In the genomic region with DNA sequence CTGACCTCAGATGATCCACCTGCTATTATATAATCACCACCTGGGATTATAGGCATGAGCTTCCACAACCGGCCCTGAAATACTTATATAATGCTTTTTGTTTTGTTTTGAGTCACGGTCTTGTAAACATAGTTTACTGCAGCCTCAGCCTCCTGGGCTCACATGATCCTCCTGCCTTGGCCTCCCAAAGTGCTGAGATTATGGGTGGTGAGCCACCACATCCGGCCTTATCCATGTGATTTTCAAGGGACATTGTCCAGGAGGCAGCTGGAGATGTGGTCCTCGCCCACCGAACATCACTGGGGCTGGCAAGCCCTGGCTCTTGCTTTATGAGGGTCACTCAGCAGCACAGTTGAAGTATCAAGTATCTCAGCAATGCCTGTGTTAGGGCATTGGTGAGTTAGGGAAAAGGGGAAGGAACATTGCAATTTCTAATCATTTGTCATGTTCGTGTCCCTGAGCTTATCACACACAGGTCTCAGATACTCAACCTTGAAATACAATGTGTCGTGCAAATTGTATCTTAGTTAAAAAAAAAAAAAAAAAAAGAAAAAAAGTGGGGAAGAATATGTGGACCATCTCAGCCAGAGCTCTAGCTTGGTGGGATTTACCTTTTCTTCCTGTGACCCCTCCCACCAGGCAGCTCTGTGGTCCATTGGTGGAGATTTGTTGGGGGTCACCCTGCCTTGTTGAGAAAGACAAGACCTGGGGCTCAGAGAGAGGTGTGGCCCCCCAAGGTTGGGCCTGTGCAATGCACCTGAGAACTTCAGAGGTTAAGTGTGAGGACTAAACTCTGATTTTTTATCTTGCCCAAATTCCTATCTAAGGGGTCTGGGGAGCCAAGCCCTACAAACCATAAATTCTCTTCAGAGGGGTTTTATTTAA, we compare ENCODE assay signal across 1 cellular context.
A peak's percentile ranks its signal among the peaks of the same experiment; 100 is the strongest.
TF ChIP-seq lines count a peak whose summit lies in the region.

No MANE protein-coding gene starts in this region.

TF ChIP-seq in K562, 482 proteins besides CTCF, POLR2A, EP300 and RAD21 (continued from another document and continues in another):
- TF ChIP-seq RERE (CRISPR knock-in tag; IDR thresholded peaks at IDR 0.05; ENCODE audit: borderline replicate concordance), result 0 out of 2 replicates have a peak, but pooled peaks have one; percentile 27
- no peak for TF ChIP-seq RB1 (IDR thresholded peaks at IDR 0.05; ENCODE audit: low read depth)
- peak; percentile 13 for TF ChIP-seq RBM25 (IDR thresholded peaks at IDR 0.05; ENCODE audit: low read depth, low read length, severe bottlenecking)
- no peak for TF ChIP-seq HNRNPL (IDR thresholded peaks at IDR 0.05; ENCODE audit: low read depth, low read length)
- TF ChIP-seq MIER1 (IDR thresholded peaks at IDR 0.05; ENCODE audit: low read depth), result no peak
- TF ChIP-seq MECOM (CRISPR knock-in tag; IDR thresholded peaks at IDR 0.05), result no peak
- TF ChIP-seq CREB3L1 (IDR thresholded peaks at IDR 0.05; ENCODE audit: borderline replicate concordance, low read depth), result no peak
- TF ChIP-seq CBFA2T3 (IDR thresholded peaks at IDR 0.05), result no peak
- TF ChIP-seq, protein P1, sequence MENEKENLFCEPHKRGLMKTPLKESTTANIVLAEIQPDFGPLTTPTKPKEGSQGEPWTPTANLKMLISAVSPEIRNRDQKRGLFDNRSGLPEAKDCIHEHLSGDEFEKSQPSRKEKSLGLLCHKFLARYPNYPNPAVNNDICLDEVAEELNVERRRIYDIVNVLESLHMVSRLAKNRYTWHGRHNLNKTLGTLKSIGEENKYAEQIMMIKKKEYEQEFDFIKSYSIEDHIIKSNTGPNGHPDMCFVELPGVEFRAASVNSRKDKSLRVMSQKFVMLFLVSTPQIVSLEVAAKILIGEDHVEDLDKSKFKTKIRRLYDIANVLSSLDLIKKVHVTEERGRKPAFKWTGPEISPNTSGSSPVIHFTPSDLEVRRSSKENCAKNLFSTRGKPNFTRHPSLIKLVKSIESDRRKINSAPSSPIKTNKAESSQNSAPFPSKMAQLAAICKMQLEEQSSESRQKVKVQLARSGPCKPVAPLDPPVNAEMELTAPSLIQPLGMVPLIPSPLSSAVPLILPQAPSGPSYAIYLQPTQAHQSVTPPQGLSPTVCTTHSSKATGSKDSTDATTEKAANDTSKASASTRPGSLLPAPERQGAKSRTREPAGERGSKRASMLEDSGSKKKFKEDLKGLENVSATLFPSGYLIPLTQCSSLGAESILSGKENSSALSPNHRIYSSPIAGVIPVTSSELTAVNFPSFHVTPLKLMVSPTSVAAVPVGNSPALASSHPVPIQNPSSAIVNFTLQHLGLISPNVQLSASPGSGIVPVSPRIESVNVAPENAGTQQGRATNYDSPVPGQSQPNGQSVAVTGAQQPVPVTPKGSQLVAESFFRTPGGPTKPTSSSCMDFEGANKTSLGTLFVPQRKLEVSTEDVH (IDR thresholded peaks at IDR 0.05; ENCODE audit: low read depth, partially characterized antibody), result no peak
- 0 out of 2 replicates have a peak, but pooled peaks have one; percentile 30 for TF ChIP-seq ZNF668 (CRISPR knock-in tag; IDR thresholded peaks at IDR 0.05)
- no peak for TF ChIP-seq ARID2 (IDR thresholded peaks at IDR 0.05)
- no peak for TF ChIP-seq ERF (CRISPR knock-in tag; IDR thresholded peaks at IDR 0.05)
- peak; percentile 48; the same call in 1 of the 2 replicates for TF ChIP-seq RFX5 (IDR thresholded peaks at IDR 0.05; ENCODE audit: low read depth, low read length)
- TF ChIP-seq, protein P2, sequence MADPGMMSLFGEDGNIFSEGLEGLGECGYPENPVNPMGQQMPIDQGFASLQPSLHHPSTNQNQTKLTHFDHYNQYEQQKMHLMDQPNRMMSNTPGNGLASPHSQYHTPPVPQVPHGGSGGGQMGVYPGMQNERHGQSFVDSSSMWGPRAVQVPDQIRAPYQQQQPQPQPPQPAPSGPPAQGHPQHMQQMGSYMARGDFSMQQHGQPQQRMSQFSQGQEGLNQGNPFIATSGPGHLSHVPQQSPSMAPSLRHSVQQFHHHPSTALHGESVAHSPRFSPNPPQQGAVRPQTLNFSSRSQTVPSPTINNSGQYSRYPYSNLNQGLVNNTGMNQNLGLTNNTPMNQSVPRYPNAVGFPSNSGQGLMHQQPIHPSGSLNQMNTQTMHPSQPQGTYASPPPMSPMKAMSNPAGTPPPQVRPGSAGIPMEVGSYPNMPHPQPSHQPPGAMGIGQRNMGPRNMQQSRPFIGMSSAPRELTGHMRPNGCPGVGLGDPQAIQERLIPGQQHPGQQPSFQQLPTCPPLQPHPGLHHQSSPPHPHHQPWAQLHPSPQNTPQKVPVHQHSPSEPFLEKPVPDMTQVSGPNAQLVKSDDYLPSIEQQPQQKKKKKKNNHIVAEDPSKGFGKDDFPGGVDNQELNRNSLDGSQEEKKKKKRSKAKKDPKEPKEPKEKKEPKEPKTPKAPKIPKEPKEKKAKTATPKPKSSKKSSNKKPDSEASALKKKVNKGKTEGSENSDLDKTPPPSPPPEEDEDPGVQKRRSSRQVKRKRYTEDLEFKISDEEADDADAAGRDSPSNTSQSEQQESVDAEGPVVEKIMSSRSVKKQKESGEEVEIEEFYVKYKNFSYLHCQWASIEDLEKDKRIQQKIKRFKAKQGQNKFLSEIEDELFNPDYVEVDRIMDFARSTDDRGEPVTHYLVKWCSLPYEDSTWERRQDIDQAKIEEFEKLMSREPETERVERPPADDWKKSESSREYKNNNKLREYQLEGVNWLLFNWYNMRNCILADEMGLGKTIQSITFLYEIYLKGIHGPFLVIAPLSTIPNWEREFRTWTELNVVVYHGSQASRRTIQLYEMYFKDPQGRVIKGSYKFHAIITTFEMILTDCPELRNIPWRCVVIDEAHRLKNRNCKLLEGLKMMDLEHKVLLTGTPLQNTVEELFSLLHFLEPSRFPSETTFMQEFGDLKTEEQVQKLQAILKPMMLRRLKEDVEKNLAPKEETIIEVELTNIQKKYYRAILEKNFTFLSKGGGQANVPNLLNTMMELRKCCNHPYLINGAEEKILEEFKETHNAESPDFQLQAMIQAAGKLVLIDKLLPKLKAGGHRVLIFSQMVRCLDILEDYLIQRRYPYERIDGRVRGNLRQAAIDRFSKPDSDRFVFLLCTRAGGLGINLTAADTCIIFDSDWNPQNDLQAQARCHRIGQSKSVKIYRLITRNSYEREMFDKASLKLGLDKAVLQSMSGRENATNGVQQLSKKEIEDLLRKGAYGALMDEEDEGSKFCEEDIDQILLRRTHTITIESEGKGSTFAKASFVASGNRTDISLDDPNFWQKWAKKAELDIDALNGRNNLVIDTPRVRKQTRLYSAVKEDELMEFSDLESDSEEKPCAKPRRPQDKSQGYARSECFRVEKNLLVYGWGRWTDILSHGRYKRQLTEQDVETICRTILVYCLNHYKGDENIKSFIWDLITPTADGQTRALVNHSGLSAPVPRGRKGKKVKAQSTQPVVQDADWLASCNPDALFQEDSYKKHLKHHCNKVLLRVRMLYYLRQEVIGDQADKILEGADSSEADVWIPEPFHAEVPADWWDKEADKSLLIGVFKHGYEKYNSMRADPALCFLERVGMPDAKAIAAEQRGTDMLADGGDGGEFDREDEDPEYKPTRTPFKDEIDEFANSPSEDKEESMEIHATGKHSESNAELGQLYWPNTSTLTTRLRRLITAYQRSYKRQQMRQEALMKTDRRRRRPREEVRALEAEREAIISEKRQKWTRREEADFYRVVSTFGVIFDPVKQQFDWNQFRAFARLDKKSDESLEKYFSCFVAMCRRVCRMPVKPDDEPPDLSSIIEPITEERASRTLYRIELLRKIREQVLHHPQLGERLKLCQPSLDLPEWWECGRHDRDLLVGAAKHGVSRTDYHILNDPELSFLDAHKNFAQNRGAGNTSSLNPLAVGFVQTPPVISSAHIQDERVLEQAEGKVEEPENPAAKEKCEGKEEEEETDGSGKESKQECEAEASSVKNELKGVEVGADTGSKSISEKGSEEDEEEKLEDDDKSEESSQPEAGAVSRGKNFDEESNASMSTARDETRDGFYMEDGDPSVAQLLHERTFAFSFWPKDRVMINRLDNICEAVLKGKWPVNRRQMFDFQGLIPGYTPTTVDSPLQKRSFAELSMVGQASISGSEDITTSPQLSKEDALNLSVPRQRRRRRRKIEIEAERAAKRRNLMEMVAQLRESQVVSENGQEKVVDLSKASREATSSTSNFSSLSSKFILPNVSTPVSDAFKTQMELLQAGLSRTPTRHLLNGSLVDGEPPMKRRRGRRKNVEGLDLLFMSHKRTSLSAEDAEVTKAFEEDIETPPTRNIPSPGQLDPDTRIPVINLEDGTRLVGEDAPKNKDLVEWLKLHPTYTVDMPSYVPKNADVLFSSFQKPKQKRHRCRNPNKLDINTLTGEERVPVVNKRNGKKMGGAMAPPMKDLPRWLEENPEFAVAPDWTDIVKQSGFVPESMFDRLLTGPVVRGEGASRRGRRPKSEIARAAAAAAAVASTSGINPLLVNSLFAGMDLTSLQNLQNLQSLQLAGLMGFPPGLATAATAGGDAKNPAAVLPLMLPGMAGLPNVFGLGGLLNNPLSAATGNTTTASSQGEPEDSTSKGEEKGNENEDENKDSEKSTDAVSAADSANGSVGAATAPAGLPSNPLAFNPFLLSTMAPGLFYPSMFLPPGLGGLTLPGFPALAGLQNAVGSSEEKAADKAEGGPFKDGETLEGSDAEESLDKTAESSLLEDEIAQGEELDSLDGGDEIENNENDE (IDR thresholded peaks at IDR 0.05; ENCODE audit: low read depth, low read length), result no peak
- TF ChIP-seq, protein P3, sequence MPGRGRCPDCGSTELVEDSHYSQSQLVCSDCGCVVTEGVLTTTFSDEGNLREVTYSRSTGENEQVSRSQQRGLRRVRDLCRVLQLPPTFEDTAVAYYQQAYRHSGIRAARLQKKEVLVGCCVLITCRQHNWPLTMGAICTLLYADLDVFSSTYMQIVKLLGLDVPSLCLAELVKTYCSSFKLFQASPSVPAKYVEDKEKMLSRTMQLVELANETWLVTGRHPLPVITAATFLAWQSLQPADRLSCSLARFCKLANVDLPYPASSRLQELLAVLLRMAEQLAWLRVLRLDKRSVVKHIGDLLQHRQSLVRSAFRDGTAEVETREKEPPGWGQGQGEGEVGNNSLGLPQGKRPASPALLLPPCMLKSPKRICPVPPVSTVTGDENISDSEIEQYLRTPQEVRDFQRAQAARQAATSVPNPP (IDR thresholded peaks at IDR 0.05; ENCODE audit: borderline replicate concordance, insufficient read depth, insufficient read length), result no peak
- TF ChIP-seq EWSR1 (IDR thresholded peaks at IDR 0.05; ENCODE audit: borderline replicate concordance, low read depth, partially characterized antibody), result no peak
- TF ChIP-seq SMAD4 (CRISPR knock-in tag; conservative IDR thresholded peaks at IDR 0.05), result no peak
- TF ChIP-seq ZNF717 (CRISPR knock-in tag; IDR thresholded peaks at IDR 0.05), result no peak
- TF ChIP-seq DACH1 (IDR thresholded peaks at IDR 0.05; ENCODE audit: partially characterized antibody), result no peak
- no peak for TF ChIP-seq DLX4 (CRISPR knock-in tag; IDR thresholded peaks at IDR 0.05)
- TF ChIP-seq RFX7 (CRISPR knock-in tag; IDR thresholded peaks at IDR 0.05), result no peak
- no peak for TF ChIP-seq PRPF4 (IDR thresholded peaks at IDR 0.05; ENCODE audit: insufficient read depth, low read depth, low read length, poor library complexity, severe bottlenecking)
- TF ChIP-seq TCF15 (CRISPR knock-in tag; IDR thresholded peaks at IDR 0.05), result peak; percentile 89
